Comparison of ENCODE assay signal across 9 cellular contexts in genomic region chr16:86044881-86045600, GRCh38.
DNase-seq lines count a peak whose midpoint lies in the region; ATAC-seq lines count a peak whose summit lies in the region.
"Had no signal": no experiment of that assay in that cellular context is flagged by ENCODE, and none has a peak within 500 bp of the region (broad histone marks: within the 10 kb centered on the region; RNA-seq: fewer than 3 reads in every experiment).

No MANE protein-coding gene starts in this region.

- ATAC-seq in GM19035 (IDR thresholded peaks at IDR 0.05; ENCODE audit: unreplicated experiment) (no peak), GM21786 (IDR thresholded peaks at IDR 0.05; ENCODE audit: unreplicated experiment) (no peak)

- DNase-seq in HT-29 (ENCODE audit: low spot score) (peak; percentile 50), HUDEP-2 (lab: John Stamatoyannopoulos, UW; ENCODE audit: unreplicated experiment in 76 of 76) (no peak)
- DNase-seq in activated CD4-positive, alpha-beta T cell treated with anti-CD3 and anti-CD28 coated beads for 4 hours, result peak; percentile 11 to 29
- peak; percentile 7 for DNase-seq in activated naive CD8-positive, alpha-beta T cell treated with anti-CD3 and anti-CD28 coated beads, Interleukin-2, amount 50 U/mL, for 16 hours (ENCODE audit: low read depth, low spot score)
- peak; percentile 24 for DNase-seq in stimulated activated CD4-positive, alpha-beta T cell treated with anti-CD3 and anti-CD28 coated beads, Interleukin-4, amount 100 ng/mL, for 24 hours
- DNase-seq in NK-92 treated with Interleukin-12 subunit alpha and Interleukin-12 subunit beta, amount 100 ng/mL, for 24 hours (lab: John Stamatoyannopoulos, UW), result no peak
- DNase-seq: NCI-H2227 treated with DMSO at 0.1 percent for 48 hours had no signal

Comparison
In these comparisons a context has a peak if more than half of its experiments do, and no peak if none do; other contexts are left out.
1. DNase-seq: peak in HT-29 (single experiment), activated CD4-positive, alpha-beta T cell treated with anti-CD3 and anti-CD28 coated beads for 4 hours (2 of 2), activated naive CD8-positive, alpha-beta T cell treated with anti-CD3 and anti-CD28 coated beads, Interleukin-2, amount 50 U/mL, for 16 hours (single experiment) and stimulated activated CD4-positive, alpha-beta T cell treated with anti-CD3 and anti-CD28 coated beads, Interleukin-4, amount 100 ng/mL, for 24 hours (single experiment); none in NK-92 treated with Interleukin-12 subunit alpha and Interleukin-12 subunit beta, amount 100 ng/mL, for 24 hours (single experiment) and HUDEP-2 (0 of 76).